In genomic region chr20:45971675-45972499, GRCh38 we compare ENCODE assay signal across 8 cellular contexts.
DNase-seq lines count a peak whose midpoint lies in the region; ATAC-seq lines count a peak whose summit lies in the region.

Gene ZNF335 (minus strand): TSS chr20:45972203. CDS start chr20:45971410, 793 bp downstream.

- ATAC-seq in GM19035 (IDR thresholded peaks at IDR 0.05; ENCODE audit: unreplicated experiment), result peak; percentile 71
- ATAC-seq in HG03354 (IDR thresholded peaks at IDR 0.05; ENCODE audit: poor library complexity, severe bottlenecking, unreplicated experiment), result peak; percentile 78
- peak; percentile 86 to 88 for ATAC-seq in activated CD4-positive, CD25-positive, alpha-beta regulatory T cell treated with anti-CD3 and anti-CD28 coated beads, Interleukin-2, amount 50 U/mL, for 24 hours

- DNase-seq in AG20443 (ENCODE audit: low spot score) (peak; percentile 99), NCI-H446 treated with DMSO at 0.1 percent for 48 hours (lab: John Stamatoyannopoulos, UW) (peak; percentile 88), cerebellar cortex (ENCODE audit: low spot score) (peak; percentile 96), islet precursor cell (peak; percentile 96)
- DNase-seq in stimulated activated CD4-positive, alpha-beta T cell treated with anti-CD3 and anti-CD28 coated beads, Interleukin-12 subunit alpha, Interleukin-12 subunit beta, amount 100 ng/mL, for 48 hours (ENCODE audit: low read depth in 2 of 3, low spot score in 1 of 3), result peak; percentile 90 to 94 (median 91)

Comparison
In these comparisons a context has a peak if more than half of its experiments do, and no peak if none do; other contexts are left out.
1. Peak in every context shown above with its lines: DNase-seq and ATAC-seq.